In the genomic region with DNA sequence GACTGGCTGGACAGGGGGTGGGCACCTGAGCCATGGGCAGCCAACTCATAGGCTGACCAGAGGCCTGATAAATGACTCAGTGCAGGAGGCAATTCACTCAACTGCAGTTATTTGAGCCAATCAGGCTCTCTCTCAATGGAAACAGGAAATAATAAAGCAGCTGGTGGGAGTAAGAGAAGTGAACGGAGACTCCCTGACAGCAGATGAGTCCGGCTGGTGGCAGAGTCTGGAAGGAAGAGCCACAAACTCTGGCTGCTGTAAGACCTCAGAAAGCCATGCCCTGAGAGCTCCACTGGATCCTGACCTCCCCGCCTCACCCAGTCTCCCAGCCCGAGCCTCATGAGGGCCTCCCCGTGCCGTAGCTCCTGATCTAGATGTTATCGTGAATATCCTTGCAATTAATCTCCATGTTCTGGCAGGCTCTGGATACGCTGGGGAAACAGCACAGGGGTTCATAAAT, we compare ENCODE assay signal across 12 cellular contexts.
DNase-seq lines count a peak whose midpoint lies in the region; ATAC-seq, FAIRE-seq and TF ChIP-seq lines count a peak whose summit lies in the region.
"Had no signal": no experiment of that assay in that cellular context is flagged by ENCODE, and none has a peak within 500 bp of the region (broad histone marks: within the 10 kb centered on the region; RNA-seq: fewer than 3 reads in every experiment).

No MANE protein-coding gene starts in this region.

- CTCF ChIA-PET in activated CD8-positive, alpha-beta T cell treated with anti-CD3 and anti-CD28 coated beads for 36 hours (lab: Charles Lee) = no interaction called here
- CTCF ChIA-PET in activated CD8-positive, alpha-beta T cell treated with anti-CD3 and anti-CD28 coated beads, Interleukin-2, amount 10 ng/mL, durations not matched to agents 7 days and 5 days (lab: Charles Lee) = no interaction called here
- CTCF ChIA-PET in activated CD4-positive, alpha-beta T cell treated with anti-CD3 and anti-CD28 coated beads, Interleukin-2, amount 10 ng/mL, durations not matched to agents 7 days and 5 days (lab: Charles Lee) = no interaction called here

- POLR2A ChIA-PET in activated CD8-positive, alpha-beta T cell treated with anti-CD3 and anti-CD28 coated beads for 36 hours (lab: Charles Lee) = no interaction called here
- POLR2A ChIA-PET in activated CD8-positive, alpha-beta T cell treated with anti-CD3 and anti-CD28 coated beads, Interleukin-2, amount 10 ng/mL, durations not matched to agents 7 days and 5 days (lab: Charles Lee) = no interaction called here
- POLR2A ChIA-PET in activated CD4-positive, alpha-beta T cell treated with anti-CD3 and anti-CD28 coated beads, Interleukin-2, amount 10 ng/mL, durations not matched to agents 7 days and 5 days (lab: Charles Lee) = no interaction called here

- H3K9me3 Mint-ChIP-seq in activated CD8-positive, alpha-beta T cell treated with anti-CD3 and anti-CD28 coated beads for 36 hours = no peaks in the 10 kb centered on the region
- no peaks in the 10 kb centered on the region for H3K9me3 Mint-ChIP-seq in activated CD8-positive, alpha-beta T cell treated with anti-CD3 and anti-CD28 coated beads, Interleukin-2, amount 10 ng/mL, durations not matched to agents 7 days and 5 days (ENCODE audit: insufficient read depth)
- H3K9me3 Mint-ChIP-seq in activated T-cell treated with anti-CD3 and anti-CD28 coated beads, Interleukin-2, amount 50 U/mL, for 72 hours = no peaks in the 10 kb centered on the region
- H3K9me3 Mint-ChIP-seq in activated CD4-positive, alpha-beta T cell treated with anti-CD3 and anti-CD28 coated beads, Interleukin-2, amount 10 ng/mL, durations not matched to agents 7 days and 5 days = no peaks in the 10 kb centered on the region
- H3K9me3 Mint-ChIP-seq in activated T-helper 17 cell treated with anti-CD3 and anti-CD28 coated beads, Interleukin-2, amount 50 U/mL, for 72 hours = no peaks in the 10 kb centered on the region

- no peaks in the 10 kb centered on the region for H3K36me3 Mint-ChIP-seq in activated CD8-positive, alpha-beta T cell treated with anti-CD3 and anti-CD28 coated beads for 36 hours (ENCODE audit: low read depth)
- no peaks in the 10 kb centered on the region for H3K36me3 Mint-ChIP-seq in activated CD8-positive, alpha-beta T cell treated with anti-CD3 and anti-CD28 coated beads, Interleukin-2, amount 10 ng/mL, durations not matched to agents 7 days and 5 days (ENCODE audit: low read depth)
- no peaks in the 10 kb centered on the region for H3K36me3 Mint-ChIP-seq in activated T-cell treated with anti-CD3 and anti-CD28 coated beads, Interleukin-2, amount 50 U/mL, for 72 hours (ENCODE audit: insufficient read depth in 2 of 2)
- H3K36me3 Mint-ChIP-seq in activated CD4-positive, alpha-beta T cell treated with anti-CD3 and anti-CD28 coated beads, Interleukin-2, amount 10 ng/mL, durations not matched to agents 7 days and 5 days (ENCODE audit: low read depth) = no peaks in the 10 kb centered on the region
- no peaks in the 10 kb centered on the region for H3K36me3 Mint-ChIP-seq in activated T-helper 17 cell treated with anti-CD3 and anti-CD28 coated beads, Interleukin-2, amount 50 U/mL, for 72 hours (ENCODE audit: low read depth)

- ATAC-seq in activated CD8-positive, alpha-beta T cell treated with anti-CD3 and anti-CD28 coated beads for 36 hours = peak; percentile 49
- ATAC-seq in activated CD8-positive, alpha-beta T cell treated with anti-CD3 and anti-CD28 coated beads, Interleukin-2, amount 10 ng/mL, durations not matched to agents 7 days and 5 days = no peak
- ATAC-seq in activated T-cell treated with anti-CD3 and anti-CD28 coated beads, Interleukin-2, amount 50 U/mL, for 72 hours (replicated peaks in 1 of 2) = no peak
- no peak for ATAC-seq in activated T-helper 17 cell treated with anti-CD3 and anti-CD28 coated beads, Interleukin-2, amount 50 U/mL, for 72 hours (replicated peaks)

- H3K4me1 Mint-ChIP-seq in activated CD8-positive, alpha-beta T cell treated with anti-CD3 and anti-CD28 coated beads for 36 hours (ENCODE audit: low read depth) = no peaks in the 10 kb centered on the region
- no peaks in the 10 kb centered on the region for H3K4me1 Mint-ChIP-seq in activated CD8-positive, alpha-beta T cell treated with anti-CD3 and anti-CD28 coated beads, Interleukin-2, amount 10 ng/mL, durations not matched to agents 7 days and 5 days (ENCODE audit: low read depth)
- H3K4me1 Mint-ChIP-seq in activated T-cell treated with anti-CD3 and anti-CD28 coated beads, Interleukin-2, amount 50 U/mL, for 72 hours (ENCODE audit: low read depth) = no peaks in the 10 kb centered on the region
- no peaks in the 10 kb centered on the region for H3K4me1 Mint-ChIP-seq in activated CD4-positive, alpha-beta T cell treated with anti-CD3 and anti-CD28 coated beads, Interleukin-2, amount 10 ng/mL, durations not matched to agents 7 days and 5 days
- H3K4me1 Mint-ChIP-seq in activated T-helper 17 cell treated with anti-CD3 and anti-CD28 coated beads, Interleukin-2, amount 50 U/mL, for 72 hours = no peaks in the 10 kb centered on the region

- no peak for FAIRE-seq in RCC 7860 (lab: Jason Lieb, UNC)

- no peak overlapping the region for H3K27ac Mint-ChIP-seq in activated CD8-positive, alpha-beta T cell treated with anti-CD3 and anti-CD28 coated beads for 36 hours
- H3K27ac Mint-ChIP-seq in activated CD8-positive, alpha-beta T cell treated with anti-CD3 and anti-CD28 coated beads, Interleukin-2, amount 10 ng/mL, durations not matched to agents 7 days and 5 days = no peak overlapping the region
- no peak overlapping the region for H3K27ac Mint-ChIP-seq in activated T-cell treated with anti-CD3 and anti-CD28 coated beads, Interleukin-2, amount 50 U/mL, for 72 hours
- H3K27ac Mint-ChIP-seq in activated CD4-positive, alpha-beta T cell treated with anti-CD3 and anti-CD28 coated beads, Interleukin-2, amount 10 ng/mL, durations not matched to agents 7 days and 5 days = no peak overlapping the region
- no peak overlapping the region for H3K27ac Mint-ChIP-seq in activated T-helper 17 cell treated with anti-CD3 and anti-CD28 coated beads, Interleukin-2, amount 50 U/mL, for 72 hours

- H3K4me3 Mint-ChIP-seq in activated CD8-positive, alpha-beta T cell treated with anti-CD3 and anti-CD28 coated beads for 36 hours = no peak overlapping the region
- no peak overlapping the region for H3K4me3 Mint-ChIP-seq in activated CD8-positive, alpha-beta T cell treated with anti-CD3 and anti-CD28 coated beads, Interleukin-2, amount 10 ng/mL, durations not matched to agents 7 days and 5 days
- no peak overlapping the region for H3K4me3 Mint-ChIP-seq in activated T-cell treated with anti-CD3 and anti-CD28 coated beads, Interleukin-2, amount 50 U/mL, for 72 hours
- H3K4me3 Mint-ChIP-seq in activated CD4-positive, alpha-beta T cell treated with anti-CD3 and anti-CD28 coated beads, Interleukin-2, amount 10 ng/mL, durations not matched to agents 7 days and 5 days = no peak overlapping the region
- H3K4me3 Mint-ChIP-seq in activated T-helper 17 cell treated with anti-CD3 and anti-CD28 coated beads, Interleukin-2, amount 50 U/mL, for 72 hours = no peak overlapping the region

- DNase-seq in activated CD8-positive, alpha-beta T cell treated with anti-CD3 and anti-CD28 coated beads for 36 hours = peak; percentile 2
- no peak for DNase-seq in activated CD8-positive, alpha-beta T cell treated with anti-CD3 and anti-CD28 coated beads, Interleukin-2, amount 10 ng/mL, durations not matched to agents 7 days and 5 days
- DNase-seq in RCC 7860 (ENCODE audit: low spot score) (peak; percentile 4), fibroblast of pulmonary artery (ENCODE audit: low read depth) (peak; percentile 48), stromal cell of bone marrow (ENCODE audit: low read depth) (peak; percentile 20)
- no peak for DNase-seq in activated T-cell treated with anti-CD3 and anti-CD28 coated beads, Interleukin-2, amount 50 U/mL, for 72 hours
- no peak for DNase-seq in activated CD4-positive, alpha-beta T cell treated with anti-CD3 and anti-CD28 coated beads, Interleukin-2, amount 10 ng/mL, durations not matched to agents 7 days and 5 days
- DNase-seq: amniotic stem cell, hypothalamus, NCI-H1105 treated with DMSO at 0.1 percent for 48 hours, nucleus accumbens had no signal

- H3K4me3 ChIP-seq in fibroblast of pulmonary artery (replicated peaks; ENCODE audit: low read depth, low read length) = no peak overlapping the region

- intact Hi-C loops in activated CD8-positive, alpha-beta T cell treated with anti-CD3 and anti-CD28 coated beads for 36 hours (cut with micrococcal nuclease) = no loop called here

- peaks cover 15% of the 10 kb centered on the region for H3K27me3 Mint-ChIP-seq in activated CD8-positive, alpha-beta T cell treated with anti-CD3 and anti-CD28 coated beads for 36 hours
- peaks cover 7% of the 10 kb centered on the region for H3K27me3 Mint-ChIP-seq in activated CD8-positive, alpha-beta T cell treated with anti-CD3 and anti-CD28 coated beads, Interleukin-2, amount 10 ng/mL, durations not matched to agents 7 days and 5 days (ENCODE audit: low read depth)
- peaks cover 18% of the 10 kb centered on the region for H3K27me3 Mint-ChIP-seq in activated T-cell treated with anti-CD3 and anti-CD28 coated beads, Interleukin-2, amount 50 U/mL, for 72 hours (ENCODE audit: low read depth)
- H3K27me3 Mint-ChIP-seq in activated CD4-positive, alpha-beta T cell treated with anti-CD3 and anti-CD28 coated beads, Interleukin-2, amount 10 ng/mL, durations not matched to agents 7 days and 5 days = peaks cover 10% of the 10 kb centered on the region
- peaks cover 18% of the 10 kb centered on the region for H3K27me3 Mint-ChIP-seq in activated T-helper 17 cell treated with anti-CD3 and anti-CD28 coated beads, Interleukin-2, amount 50 U/mL, for 72 hours

- TF ChIP-seq CTCF in activated CD8-positive, alpha-beta T cell treated with anti-CD3 and anti-CD28 coated beads for 36 hours (IDR thresholded peaks at IDR 0.05) = no peak
- no peak for TF ChIP-seq CTCF in fibroblast of pulmonary artery (IDR thresholded peaks at IDR 0.05; ENCODE audit: low read length, missing control alignments)

Comparison
In these comparisons a context has a peak if more than half of its experiments do, and no peak if none do; other contexts are left out.
1. DNase-seq: peak in activated CD8-positive, alpha-beta T cell treated with anti-CD3 and anti-CD28 coated beads for 36 hours (single experiment), RCC 7860 (single experiment), fibroblast of pulmonary artery (single experiment) and stromal cell of bone marrow (single experiment); none in activated CD8-positive, alpha-beta T cell treated with anti-CD3 and anti-CD28 coated beads, Interleukin-2, amount 10 ng/mL, durations not matched to agents 7 days and 5 days (single experiment), activated T-cell treated with anti-CD3 and anti-CD28 coated beads, Interleukin-2, amount 50 U/mL, for 72 hours (0 of 2) and activated CD4-positive, alpha-beta T cell treated with anti-CD3 and anti-CD28 coated beads, Interleukin-2, amount 10 ng/mL, durations not matched to agents 7 days and 5 days (single experiment).